ENCODE assay signal across 1 cellular context in genomic region chr2:74529357-74530238, GRCh38.
TF ChIP-seq lines count a peak whose summit lies in the region.

A gene with protein sequence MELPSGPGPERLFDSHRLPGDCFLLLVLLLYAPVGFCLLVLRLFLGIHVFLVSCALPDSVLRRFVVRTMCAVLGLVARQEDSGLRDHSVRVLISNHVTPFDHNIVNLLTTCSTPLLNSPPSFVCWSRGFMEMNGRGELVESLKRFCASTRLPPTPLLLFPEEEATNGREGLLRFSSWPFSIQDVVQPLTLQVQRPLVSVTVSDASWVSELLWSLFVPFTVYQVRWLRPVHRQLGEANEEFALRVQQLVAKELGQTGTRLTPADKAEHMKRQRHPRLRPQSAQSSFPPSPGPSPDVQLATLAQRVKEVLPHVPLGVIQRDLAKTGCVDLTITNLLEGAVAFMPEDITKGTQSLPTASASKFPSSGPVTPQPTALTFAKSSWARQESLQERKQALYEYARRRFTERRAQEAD (minus strand): TSS chr2:74529706. CDS start chr2:74529629, 77 bp downstream.
Gene HTRA2 (plus strand): TSS chr2:74529933. CDS start chr2:74530007, 74 bp downstream.

TF ChIP-seq in HepG2, 621 proteins besides CTCF, POLR2A, EP300 and RAD21 (continued from another document and continues in another):
- TF ChIP-seq ZBTB10 (CRISPR knock-in tag; IDR thresholded peaks at IDR 0.05; ENCODE audit: borderline replicate concordance), result peak; percentile 73
- no peak for TF ChIP-seq HNF1A (IDR thresholded peaks at IDR 0.05; ENCODE audit: low read depth)
- peak; percentile 81; the same call in 1 of the 2 replicates for TF ChIP-seq HNF1A (CRISPR knock-in tag; IDR thresholded peaks at IDR 0.05; ENCODE audit: borderline replicate concordance)
- TF ChIP-seq ZNF572 (CRISPR knock-in tag; IDR thresholded peaks at IDR 0.05), result no peak; the same call in 1 of the 2 replicates
- TF ChIP-seq ZSCAN21 (CRISPR knock-in tag; IDR thresholded peaks at IDR 0.05; ENCODE audit: borderline replicate concordance), result peak; percentile 58
- peak; percentile 83; the same call in 1 of the 2 replicates for TF ChIP-seq ZNF704 (CRISPR knock-in tag; IDR thresholded peaks at IDR 0.05; ENCODE audit: borderline replicate concordance)
- TF ChIP-seq, protein P1, sequence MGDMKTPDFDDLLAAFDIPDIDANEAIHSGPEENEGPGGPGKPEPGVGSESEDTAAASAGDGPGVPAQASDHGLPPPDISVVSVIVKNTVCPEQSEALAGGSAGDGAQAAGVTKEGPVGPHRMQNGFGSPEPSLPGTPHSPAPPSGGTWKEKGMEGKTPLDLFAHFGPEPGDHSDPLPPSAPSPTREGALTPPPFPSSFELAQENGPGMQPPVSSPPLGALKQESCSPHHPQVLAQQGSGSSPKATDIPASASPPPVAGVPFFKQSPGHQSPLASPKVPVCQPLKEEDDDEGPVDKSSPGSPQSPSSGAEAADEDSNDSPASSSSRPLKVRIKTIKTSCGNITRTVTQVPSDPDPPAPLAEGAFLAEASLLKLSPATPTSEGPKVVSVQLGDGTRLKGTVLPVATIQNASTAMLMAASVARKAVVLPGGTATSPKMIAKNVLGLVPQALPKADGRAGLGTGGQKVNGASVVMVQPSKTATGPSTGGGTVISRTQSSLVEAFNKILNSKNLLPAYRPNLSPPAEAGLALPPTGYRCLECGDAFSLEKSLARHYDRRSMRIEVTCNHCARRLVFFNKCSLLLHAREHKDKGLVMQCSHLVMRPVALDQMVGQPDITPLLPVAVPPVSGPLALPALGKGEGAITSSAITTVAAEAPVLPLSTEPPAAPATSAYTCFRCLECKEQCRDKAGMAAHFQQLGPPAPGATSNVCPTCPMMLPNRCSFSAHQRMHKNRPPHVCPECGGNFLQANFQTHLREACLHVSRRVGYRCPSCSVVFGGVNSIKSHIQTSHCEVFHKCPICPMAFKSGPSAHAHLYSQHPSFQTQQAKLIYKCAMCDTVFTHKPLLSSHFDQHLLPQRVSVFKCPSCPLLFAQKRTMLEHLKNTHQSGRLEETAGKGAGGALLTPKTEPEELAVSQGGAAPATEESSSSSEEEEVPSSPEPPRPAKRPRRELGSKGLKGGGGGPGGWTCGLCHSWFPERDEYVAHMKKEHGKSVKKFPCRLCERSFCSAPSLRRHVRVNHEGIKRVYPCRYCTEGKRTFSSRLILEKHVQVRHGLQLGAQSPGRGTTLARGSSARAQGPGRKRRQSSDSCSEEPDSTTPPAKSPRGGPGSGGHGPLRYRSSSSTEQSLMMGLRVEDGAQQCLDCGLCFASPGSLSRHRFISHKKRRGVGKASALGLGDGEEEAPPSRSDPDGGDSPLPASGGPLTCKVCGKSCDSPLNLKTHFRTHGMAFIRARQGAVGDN (CRISPR knock-in tag; IDR thresholded peaks at IDR 0.05), result peak; percentile 95
- 0 out of 2 replicates have a peak, but pooled peaks have one; percentile 27 for TF ChIP-seq BCL6 (CRISPR knock-in tag; IDR thresholded peaks at IDR 0.05)
- TF ChIP-seq ZNF501 (CRISPR knock-in tag; IDR thresholded peaks at IDR 0.05), result peak; percentile 99
- peak; percentile 96 for TF ChIP-seq TBP (CRISPR knock-in tag; IDR thresholded peaks at IDR 0.05)
- TF ChIP-seq, protein P2, sequence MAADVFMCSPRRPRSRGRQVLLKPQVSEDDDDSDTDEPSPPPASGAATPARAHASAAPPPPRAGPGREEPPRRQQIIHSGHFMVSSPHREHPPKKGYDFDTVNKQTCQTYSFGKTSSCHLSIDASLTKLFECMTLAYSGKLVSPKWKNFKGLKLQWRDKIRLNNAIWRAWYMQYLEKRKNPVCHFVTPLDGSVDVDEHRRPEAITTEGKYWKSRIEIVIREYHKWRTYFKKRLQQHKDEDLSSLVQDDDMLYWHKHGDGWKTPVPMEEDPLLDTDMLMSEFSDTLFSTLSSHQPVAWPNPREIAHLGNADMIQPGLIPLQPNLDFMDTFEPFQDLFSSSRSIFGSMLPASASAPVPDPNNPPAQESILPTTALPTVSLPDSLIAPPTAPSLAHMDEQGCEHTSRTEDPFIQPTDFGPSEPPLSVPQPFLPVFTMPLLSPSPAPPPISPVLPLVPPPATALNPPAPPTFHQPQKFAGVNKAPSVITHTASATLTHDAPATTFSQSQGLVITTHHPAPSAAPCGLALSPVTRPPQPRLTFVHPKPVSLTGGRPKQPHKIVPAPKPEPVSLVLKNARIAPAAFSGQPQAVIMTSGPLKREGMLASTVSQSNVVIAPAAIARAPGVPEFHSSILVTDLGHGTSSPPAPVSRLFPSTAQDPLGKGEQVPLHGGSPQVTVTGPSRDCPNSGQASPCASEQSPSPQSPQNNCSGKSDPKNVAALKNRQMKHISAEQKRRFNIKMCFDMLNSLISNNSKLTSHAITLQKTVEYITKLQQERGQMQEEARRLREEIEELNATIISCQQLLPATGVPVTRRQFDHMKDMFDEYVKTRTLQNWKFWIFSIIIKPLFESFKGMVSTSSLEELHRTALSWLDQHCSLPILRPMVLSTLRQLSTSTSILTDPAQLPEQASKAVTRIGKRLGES (CRISPR knock-in tag; IDR thresholded peaks at IDR 0.05; ENCODE audit: borderline replicate concordance), result 0 out of 2 replicates have a peak, but pooled peaks have one; percentile 34
- no peak for TF ChIP-seq ZNF432 (CRISPR knock-in tag; IDR thresholded peaks at IDR 0.05; ENCODE audit: borderline replicate concordance)
- no peak for TF ChIP-seq CC2D1A (CRISPR knock-in tag; IDR thresholded peaks at IDR 0.05)
- 0 out of 2 replicates have a peak, but pooled peaks have one; percentile 70 for TF ChIP-seq CENPT (CRISPR knock-in tag; IDR thresholded peaks at IDR 0.05; ENCODE audit: low read depth)
- no peak for TF ChIP-seq AKNA (CRISPR knock-in tag; IDR thresholded peaks at IDR 0.05; ENCODE audit: borderline replicate concordance)
- TF ChIP-seq HDAC1 (CRISPR knock-in tag; IDR thresholded peaks at IDR 0.05), result peak; percentile 93
- TF ChIP-seq ZNF142 (CRISPR knock-in tag; IDR thresholded peaks at IDR 0.05), result peak; percentile 85
